1 cellular context compared by ENCODE assay signal in the genomic region with DNA sequence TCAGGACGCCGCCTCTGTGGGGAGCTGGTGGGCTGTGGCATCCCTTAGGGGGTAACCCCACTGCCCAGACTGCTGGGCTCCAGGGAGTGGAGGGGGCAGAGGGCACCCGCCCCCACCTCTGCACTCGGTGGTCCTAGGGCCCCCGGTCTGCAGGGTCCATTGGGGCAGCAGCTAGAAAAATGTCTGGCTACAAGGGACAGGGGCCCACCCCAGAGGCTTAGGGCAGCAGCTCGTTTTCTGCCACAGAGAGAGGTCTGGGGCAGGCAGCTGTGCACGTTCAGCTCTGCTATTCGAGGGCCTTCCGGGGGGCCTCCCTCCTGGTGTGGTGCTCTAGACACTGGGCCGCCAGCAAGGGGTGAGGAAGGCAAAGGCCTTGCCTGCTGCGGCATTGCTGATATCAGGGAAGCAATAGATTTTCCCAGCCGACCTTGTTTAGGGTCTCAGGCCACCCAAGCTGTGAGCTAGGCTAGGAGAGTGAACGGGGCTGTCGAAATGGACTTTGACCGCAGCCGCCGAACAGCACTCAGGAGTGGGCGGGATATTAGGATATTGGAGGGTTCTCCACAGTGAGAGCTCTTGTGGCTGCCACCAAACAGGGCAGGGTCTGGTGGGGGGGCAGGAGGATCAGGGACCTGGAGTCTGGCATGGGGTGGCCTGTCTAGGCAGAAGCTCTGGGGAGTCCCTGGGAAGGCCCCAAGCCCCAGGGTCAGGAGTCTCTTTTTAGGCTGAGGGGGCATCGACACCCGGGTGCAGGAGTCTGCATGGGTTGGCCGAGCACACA.
TF ChIP-seq lines count a peak whose summit lies in the region.

No MANE protein-coding gene starts in this region.

TF ChIP-seq in HepG2, 621 proteins besides CTCF, POLR2A, EP300 and RAD21 (continued from another document and continues in another):
- TF ChIP-seq, protein P1, sequence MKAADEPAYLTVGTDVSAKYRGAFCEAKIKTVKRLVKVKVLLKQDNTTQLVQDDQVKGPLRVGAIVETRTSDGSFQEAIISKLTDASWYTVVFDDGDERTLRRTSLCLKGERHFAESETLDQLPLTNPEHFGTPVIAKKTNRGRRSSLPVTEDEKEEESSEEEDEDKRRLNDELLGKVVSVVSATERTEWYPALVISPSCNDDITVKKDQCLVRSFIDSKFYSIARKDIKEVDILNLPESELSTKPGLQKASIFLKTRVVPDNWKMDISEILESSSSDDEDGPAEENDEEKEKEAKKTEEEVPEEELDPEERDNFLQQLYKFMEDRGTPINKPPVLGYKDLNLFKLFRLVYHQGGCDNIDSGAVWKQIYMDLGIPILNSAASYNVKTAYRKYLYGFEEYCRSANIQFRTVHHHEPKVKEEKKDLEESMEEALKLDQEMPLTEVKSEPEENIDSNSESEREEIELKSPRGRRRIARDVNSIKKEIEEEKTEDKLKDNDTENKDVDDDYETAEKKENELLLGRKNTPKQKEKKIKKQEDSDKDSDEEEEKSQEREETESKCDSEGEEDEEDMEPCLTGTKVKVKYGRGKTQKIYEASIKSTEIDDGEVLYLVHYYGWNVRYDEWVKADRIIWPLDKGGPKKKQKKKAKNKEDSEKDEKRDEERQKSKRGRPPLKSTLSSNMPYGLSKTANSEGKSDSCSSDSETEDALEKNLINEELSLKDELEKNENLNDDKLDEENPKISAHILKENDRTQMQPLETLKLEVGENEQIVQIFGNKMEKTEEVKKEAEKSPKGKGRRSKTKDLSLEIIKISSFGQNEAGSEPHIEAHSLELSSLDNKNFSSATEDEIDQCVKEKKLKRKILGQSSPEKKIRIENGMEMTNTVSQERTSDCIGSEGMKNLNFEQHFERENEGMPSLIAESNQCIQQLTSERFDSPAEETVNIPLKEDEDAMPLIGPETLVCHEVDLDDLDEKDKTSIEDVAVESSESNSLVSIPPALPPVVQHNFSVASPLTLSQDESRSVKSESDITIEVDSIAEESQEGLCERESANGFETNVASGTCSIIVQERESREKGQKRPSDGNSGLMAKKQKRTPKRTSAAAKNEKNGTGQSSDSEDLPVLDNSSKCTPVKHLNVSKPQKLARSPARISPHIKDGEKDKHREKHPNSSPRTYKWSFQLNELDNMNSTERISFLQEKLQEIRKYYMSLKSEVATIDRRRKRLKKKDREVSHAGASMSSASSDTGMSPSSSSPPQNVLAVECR (CRISPR knock-in tag; IDR thresholded peaks at IDR 0.05; ENCODE audit: borderline replicate concordance) = peak; percentile 60; the same call in 1 of the 2 replicates
- TF ChIP-seq ZNF431 (CRISPR knock-in tag; IDR thresholded peaks at IDR 0.05; ENCODE audit: borderline replicate concordance, low read depth) (no peak), ZNF616 (CRISPR knock-in tag; IDR thresholded peaks at IDR 0.05; ENCODE audit: low read depth) (0 out of 2 replicates have a peak, but pooled peaks have one; percentile 32), ZFP90 (CRISPR knock-in tag; IDR thresholded peaks at IDR 0.05; ENCODE audit: borderline replicate concordance) (peak; percentile 44; the same call in 1 of the 2 replicates), POLR2G (IDR thresholded peaks at IDR 0.05; ENCODE audit: low read depth, low read length) (peak; percentile 75), ATRX (CRISPR knock-in tag; IDR thresholded peaks at IDR 0.05; ENCODE audit: borderline replicate concordance) (no peak), MED1 (CRISPR knock-in tag; IDR thresholded peaks at IDR 0.05) (peak; percentile 48; the same call in 1 of the 2 replicates), SAP130 (CRISPR knock-in tag; IDR thresholded peaks at IDR 0.05; ENCODE audit: low read depth) (peak; percentile 27; the same call in 1 of the 2 replicates), ZSCAN25 (CRISPR knock-in tag; IDR thresholded peaks at IDR 0.05) (peak; percentile 65; the same call in 1 of the 2 replicates), NONO (IDR thresholded peaks at IDR 0.05) (no peak), NONO (CRISPR knock-in tag; conservative IDR thresholded peaks at IDR 0.05) (no peak), STAG1 (CRISPR knock-in tag; IDR thresholded peaks at IDR 0.05) (peak; percentile 23; the same call in 1 of the 2 replicates), SATB2 (CRISPR knock-in tag; IDR thresholded peaks at IDR 0.05) (0 out of 2 replicates have a peak, but pooled peaks have one; percentile 55), RNF2 (conservative IDR thresholded peaks at IDR 0.05; ENCODE audit: low read depth) (no peak), ETV5 (CRISPR knock-in tag; IDR thresholded peaks at IDR 0.05; ENCODE audit: borderline replicate concordance) (0 out of 2 replicates have a peak, but pooled peaks have one; percentile 8), TAF1 (CRISPR knock-in tag; IDR thresholded peaks at IDR 0.05) (peak; percentile 70), ZNF563 (CRISPR knock-in tag; IDR thresholded peaks at IDR 0.05) (peak; percentile 79; the same call in 1 of the 2 replicates), ELF1 (CRISPR knock-in tag; IDR thresholded peaks at IDR 0.05) (0 out of 2 replicates have a peak, but pooled peaks have one; percentile 8)
- TF ChIP-seq, protein P2, sequence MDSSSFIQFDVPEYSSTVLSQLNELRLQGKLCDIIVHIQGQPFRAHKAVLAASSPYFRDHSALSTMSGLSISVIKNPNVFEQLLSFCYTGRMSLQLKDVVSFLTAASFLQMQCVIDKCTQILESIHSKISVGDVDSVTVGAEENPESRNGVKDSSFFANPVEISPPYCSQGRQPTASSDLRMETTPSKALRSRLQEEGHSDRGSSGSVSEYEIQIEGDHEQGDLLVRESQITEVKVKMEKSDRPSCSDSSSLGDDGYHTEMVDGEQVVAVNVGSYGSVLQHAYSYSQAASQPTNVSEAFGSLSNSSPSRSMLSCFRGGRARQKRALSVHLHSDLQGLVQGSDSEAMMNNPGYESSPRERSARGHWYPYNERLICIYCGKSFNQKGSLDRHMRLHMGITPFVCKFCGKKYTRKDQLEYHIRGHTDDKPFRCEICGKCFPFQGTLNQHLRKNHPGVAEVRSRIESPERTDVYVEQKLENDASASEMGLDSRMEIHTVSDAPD (CRISPR knock-in tag; IDR thresholded peaks at IDR 0.05) = 0 out of 2 replicates have a peak, but pooled peaks have one; percentile 19
- TF ChIP-seq, protein P3, sequence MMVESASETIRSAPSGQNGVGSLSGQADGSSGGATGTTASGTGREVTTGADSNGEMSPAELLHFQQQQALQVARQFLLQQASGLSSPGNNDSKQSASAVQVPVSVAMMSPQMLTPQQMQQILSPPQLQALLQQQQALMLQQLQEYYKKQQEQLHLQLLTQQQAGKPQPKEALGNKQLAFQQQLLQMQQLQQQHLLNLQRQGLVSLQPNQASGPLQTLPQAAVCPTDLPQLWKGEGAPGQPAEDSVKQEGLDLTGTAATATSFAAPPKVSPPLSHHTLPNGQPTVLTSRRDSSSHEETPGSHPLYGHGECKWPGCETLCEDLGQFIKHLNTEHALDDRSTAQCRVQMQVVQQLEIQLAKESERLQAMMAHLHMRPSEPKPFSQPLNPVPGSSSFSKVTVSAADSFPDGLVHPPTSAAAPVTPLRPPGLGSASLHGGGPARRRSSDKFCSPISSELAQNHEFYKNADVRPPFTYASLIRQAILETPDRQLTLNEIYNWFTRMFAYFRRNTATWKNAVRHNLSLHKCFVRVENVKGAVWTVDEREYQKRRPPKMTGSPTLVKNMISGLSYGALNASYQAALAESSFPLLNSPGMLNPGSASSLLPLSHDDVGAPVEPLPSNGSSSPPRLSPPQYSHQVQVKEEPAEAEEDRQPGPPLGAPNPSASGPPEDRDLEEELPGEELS (CRISPR knock-in tag; IDR thresholded peaks at IDR 0.05) = peak; percentile 44; the same call in 1 of the 2 replicates
- TF ChIP-seq, protein P4, sequence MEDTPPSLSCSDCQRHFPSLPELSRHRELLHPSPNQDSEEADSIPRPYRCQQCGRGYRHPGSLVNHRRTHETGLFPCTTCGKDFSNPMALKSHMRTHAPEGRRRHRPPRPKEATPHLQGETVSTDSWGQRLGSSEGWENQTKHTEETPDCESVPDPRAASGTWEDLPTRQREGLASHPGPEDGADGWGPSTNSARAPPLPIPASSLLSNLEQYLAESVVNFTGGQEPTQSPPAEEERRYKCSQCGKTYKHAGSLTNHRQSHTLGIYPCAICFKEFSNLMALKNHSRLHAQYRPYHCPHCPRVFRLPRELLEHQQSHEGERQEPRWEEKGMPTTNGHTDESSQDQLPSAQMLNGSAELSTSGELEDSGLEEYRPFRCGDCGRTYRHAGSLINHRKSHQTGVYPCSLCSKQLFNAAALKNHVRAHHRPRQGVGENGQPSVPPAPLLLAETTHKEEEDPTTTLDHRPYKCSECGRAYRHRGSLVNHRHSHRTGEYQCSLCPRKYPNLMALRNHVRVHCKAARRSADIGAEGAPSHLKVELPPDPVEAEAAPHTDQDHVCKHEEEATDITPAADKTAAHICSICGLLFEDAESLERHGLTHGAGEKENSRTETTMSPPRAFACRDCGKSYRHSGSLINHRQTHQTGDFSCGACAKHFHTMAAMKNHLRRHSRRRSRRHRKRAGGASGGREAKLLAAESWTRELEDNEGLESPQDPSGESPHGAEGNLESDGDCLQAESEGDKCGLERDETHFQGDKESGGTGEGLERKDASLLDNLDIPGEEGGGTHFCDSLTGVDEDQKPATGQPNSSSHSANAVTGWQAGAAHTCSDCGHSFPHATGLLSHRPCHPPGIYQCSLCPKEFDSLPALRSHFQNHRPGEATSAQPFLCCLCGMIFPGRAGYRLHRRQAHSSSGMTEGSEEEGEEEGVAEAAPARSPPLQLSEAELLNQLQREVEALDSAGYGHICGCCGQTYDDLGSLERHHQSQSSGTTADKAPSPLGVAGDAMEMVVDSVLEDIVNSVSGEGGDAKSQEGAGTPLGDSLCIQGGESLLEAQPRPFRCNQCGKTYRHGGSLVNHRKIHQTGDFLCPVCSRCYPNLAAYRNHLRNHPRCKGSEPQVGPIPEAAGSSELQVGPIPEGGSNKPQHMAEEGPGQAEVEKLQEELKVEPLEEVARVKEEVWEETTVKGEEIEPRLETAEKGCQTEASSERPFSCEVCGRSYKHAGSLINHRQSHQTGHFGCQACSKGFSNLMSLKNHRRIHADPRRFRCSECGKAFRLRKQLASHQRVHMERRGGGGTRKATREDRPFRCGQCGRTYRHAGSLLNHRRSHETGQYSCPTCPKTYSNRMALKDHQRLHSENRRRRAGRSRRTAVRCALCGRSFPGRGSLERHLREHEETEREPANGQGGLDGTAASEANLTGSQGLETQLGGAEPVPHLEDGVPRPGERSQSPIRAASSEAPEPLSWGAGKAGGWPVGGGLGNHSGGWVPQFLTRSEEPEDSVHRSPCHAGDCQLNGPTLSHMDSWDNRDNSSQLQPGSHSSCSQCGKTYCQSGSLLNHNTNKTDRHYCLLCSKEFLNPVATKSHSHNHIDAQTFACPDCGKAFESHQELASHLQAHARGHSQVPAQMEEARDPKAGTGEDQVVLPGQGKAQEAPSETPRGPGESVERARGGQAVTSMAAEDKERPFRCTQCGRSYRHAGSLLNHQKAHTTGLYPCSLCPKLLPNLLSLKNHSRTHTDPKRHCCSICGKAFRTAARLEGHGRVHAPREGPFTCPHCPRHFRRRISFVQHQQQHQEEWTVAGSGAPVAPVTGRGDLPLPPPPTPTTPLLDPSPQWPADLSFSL (CRISPR knock-in tag; IDR thresholded peaks at IDR 0.05) = 0 out of 2 replicates have a peak, but pooled peaks have one; percentile 49
- TF ChIP-seq, protein P5, sequence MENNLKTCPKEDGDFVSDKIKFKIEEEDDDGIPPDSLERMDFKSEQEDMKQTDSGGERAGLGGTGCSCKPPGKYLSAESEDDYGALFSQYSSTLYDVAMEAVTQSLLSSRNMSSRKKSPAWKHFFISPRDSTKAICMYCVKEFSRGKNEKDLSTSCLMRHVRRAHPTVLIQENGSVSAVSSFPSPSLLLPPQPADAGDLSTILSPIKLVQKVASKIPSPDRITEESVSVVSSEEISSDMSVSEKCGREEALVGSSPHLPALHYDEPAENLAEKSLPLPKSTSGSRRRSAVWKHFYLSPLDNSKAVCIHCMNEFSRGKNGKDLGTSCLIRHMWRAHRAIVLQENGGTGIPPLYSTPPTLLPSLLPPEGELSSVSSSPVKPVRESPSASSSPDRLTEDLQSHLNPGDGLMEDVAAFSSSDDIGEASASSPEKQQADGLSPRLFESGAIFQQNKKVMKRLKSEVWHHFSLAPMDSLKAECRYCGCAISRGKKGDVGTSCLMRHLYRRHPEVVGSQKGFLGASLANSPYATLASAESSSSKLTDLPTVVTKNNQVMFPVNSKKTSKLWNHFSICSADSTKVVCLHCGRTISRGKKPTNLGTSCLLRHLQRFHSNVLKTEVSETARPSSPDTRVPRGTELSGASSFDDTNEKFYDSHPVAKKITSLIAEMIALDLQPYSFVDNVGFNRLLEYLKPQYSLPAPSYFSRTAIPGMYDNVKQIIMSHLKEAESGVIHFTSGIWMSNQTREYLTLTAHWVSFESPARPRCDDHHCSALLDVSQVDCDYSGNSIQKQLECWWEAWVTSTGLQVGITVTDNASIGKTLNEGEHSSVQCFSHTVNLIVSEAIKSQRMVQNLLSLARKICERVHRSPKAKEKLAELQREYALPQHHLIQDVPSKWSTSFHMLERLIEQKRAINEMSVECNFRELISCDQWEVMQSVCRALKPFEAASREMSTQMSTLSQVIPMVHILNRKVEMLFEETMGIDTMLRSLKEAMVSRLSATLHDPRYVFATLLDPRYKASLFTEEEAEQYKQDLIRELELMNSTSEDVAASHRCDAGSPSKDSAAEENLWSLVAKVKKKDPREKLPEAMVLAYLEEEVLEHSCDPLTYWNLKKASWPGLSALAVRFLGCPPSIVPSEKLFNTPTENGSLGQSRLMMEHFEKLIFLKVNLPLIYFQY (CRISPR knock-in tag; IDR thresholded peaks at IDR 0.05; ENCODE audit: borderline replicate concordance) = no peak
- TF ChIP-seq, protein P6, sequence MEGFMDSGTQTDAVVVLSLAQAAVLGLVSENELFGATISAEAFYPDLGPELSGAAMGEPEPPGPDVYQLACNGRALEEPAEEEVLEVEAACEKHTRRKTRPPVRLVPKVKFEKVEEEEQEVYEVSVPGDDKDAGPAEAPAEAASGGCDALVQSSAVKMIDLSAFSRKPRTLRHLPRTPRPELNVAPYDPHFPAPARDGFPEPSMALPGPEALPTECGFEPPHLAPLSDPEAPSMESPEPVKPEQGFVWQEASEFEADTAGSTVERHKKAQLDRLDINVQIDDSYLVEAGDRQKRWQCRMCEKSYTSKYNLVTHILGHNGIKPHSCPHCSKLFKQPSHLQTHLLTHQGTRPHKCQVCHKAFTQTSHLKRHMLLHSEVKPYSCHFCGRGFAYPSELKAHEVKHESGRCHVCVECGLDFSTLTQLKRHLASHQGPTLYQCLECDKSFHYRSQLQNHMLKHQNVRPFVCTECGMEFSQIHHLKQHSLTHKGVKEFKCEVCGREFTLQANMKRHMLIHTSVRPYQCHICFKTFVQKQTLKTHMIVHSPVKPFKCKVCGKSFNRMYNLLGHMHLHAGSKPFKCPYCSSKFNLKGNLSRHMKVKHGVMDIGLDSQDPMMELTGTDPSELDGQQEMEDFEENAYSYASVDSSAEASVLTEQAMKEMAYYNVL (CRISPR knock-in tag; IDR thresholded peaks at IDR 0.05; ENCODE audit: borderline replicate concordance) = 0 out of 2 replicates have a peak, but pooled peaks have one; percentile 58
- TF ChIP-seq, protein P7, sequence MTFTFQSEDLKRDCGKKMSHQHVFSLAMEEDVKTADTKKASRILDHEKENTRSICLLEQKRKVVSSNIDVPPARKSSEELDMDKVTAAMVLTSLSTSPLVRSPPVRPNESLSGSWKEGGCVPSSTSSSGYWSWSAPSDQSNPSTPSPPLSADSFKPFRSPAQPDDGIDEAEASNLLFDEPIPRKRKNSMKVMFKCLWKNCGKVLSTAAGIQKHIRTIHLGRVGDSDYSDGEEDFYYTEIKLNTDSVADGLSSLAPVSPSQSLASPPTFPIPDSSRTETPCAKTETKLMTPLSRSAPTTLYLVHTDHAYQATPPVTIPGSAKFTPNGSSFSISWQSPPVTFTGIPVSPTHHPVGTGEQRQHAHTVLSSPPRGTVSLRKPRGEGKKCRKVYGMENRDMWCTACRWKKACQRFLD (CRISPR knock-in tag; IDR thresholded peaks at IDR 0.05; ENCODE audit: borderline replicate concordance) = 0 out of 2 replicates have a peak, but pooled peaks have one; percentile 40
